Comparison of ENCODE assay signal across 27 cellular contexts in the genomic region with DNA sequence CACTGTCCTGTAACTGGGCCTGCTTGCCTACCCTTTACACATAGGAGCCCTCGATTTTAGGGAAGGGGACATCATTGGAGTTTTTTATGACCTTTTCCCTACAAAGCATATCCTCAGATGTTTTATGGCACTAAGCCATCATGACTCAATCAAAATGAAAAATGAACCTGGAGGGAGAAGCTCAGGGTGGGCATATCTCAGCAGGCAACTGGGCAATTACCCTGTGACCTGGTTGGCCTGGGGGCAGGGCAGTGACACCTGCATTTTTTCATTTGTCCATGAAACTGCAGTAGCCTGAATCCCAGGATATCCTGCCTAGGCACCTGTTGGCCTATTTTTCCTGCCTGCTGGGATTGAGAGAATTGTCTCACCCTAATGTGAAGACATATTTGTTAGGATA. TPM values are rescaled to one million over a fixed set of nuclear protein-coding genes. Genes with fewer than 3 reads are reported as not detected.
DNase-seq lines count a peak whose midpoint lies in the region; ATAC-seq and TF ChIP-seq lines count a peak whose summit lies in the region.
"Had no signal": no experiment of that assay in that cellular context is flagged by ENCODE, and none has a peak within 500 bp of the region (broad histone marks: within the 10 kb centered on the region; RNA-seq: fewer than 3 reads in every experiment).

No MANE protein-coding gene starts in this region.

- peaks cover 100% of the 10 kb centered on the region for H3K79me2 ChIP-seq in ACC112 (ENCODE audit: control insufficient read depth, insufficient read depth, low read length, unreplicated experiment)
- H3K79me2 ChIP-seq: hepatocyte had no signal

- H3K9me3 ChIP-seq in RWPE2 (ENCODE audit: severe bottlenecking) = no peaks in the 10 kb centered on the region
- no peaks in the 10 kb centered on the region for H3K9me3 ChIP-seq in sigmoid colon
- H3K9me3 ChIP-seq in heart right ventricle = no peaks in the 10 kb centered on the region
- H3K9me3 ChIP-seq: BLaER1, mucosa of descending colon, psoas muscle, SJSA1 had no signal

- H3K4me1 ChIP-seq in ACC112 (ENCODE audit: control insufficient read depth, insufficient read depth, low read length, unreplicated experiment) = peaks cover 99% of the 10 kb centered on the region
- peaks cover 83% of the 10 kb centered on the region for H3K4me1 ChIP-seq in RWPE2 (ENCODE audit: insufficient read depth, poor library complexity, severe bottlenecking)
- H3K4me1 ChIP-seq in sigmoid colon = peaks cover 0 to 53% (median 39%) of the 10 kb centered on the region in 4 donors
- H3K4me1 ChIP-seq in heart right ventricle = peaks cover 0 to 13% (median 0%) of the 10 kb centered on the region in 9 donors

- TF ChIP-seq POLR2A in sigmoid colon (IDR thresholded peaks at IDR 0.05) = no peak

- H3K27me3 ChIP-seq in ACC112 (ENCODE audit: insufficient read depth, low read length) = no peaks in the 10 kb centered on the region
- H3K27me3 ChIP-seq in RWPE2 (ENCODE audit: insufficient read depth, poor library complexity, severe bottlenecking) = no peaks in the 10 kb centered on the region
- no peaks in the 10 kb centered on the region for H3K27me3 ChIP-seq in sigmoid colon
- H3K27me3 ChIP-seq in heart right ventricle = no peaks in the 10 kb centered on the region
- H3K27me3 ChIP-seq: BLaER1, hepatocyte, neural progenitor cell, SJSA1 had no signal

- peaks cover 56% of the 10 kb centered on the region for H3K36me3 ChIP-seq in ACC112 (ENCODE audit: insufficient read depth, low read length)
- H3K36me3 ChIP-seq in RWPE2 (ENCODE audit: low read depth) = peaks cover 83% of the 10 kb centered on the region
- H3K36me3 ChIP-seq in sigmoid colon = no peaks in the 10 kb centered on the region
- no peaks in the 10 kb centered on the region for H3K36me3 ChIP-seq in heart right ventricle
- H3K36me3 ChIP-seq: BLaER1, neural progenitor cell, SJSA1 had no signal

- H3K4me3 ChIP-seq in ACC112 (ENCODE audit: low read depth, low read length) (peak overlapping the region; percentile 74; the same call in 1 of the 2 replicates), RWPE2 (ENCODE audit: severe bottlenecking) (no peak overlapping the region), sigmoid colon (no peak overlapping the region), heart right ventricle (no peak overlapping the region)
- H3K4me3 ChIP-seq: BLaER1, hepatocyte, mucosa of descending colon, neural progenitor cell, psoas muscle, SJSA1, smooth muscle cell had no signal

- H3K27ac ChIP-seq in ACC112 (ENCODE audit: low read depth, low read length) = peak overlapping the region; percentile 98
- H3K27ac ChIP-seq in RWPE2 (ENCODE audit: poor library complexity, severe bottlenecking) = peak overlapping the region; percentile 99
- H3K27ac ChIP-seq in epithelial cell of prostate = peak overlapping the region; percentile 86
- H3K27ac ChIP-seq in sigmoid colon = peak overlapping the region; percentile 27 to 86 (median 74)
- H3K27ac ChIP-seq in heart right ventricle = no peak overlapping the region
- H3K27ac ChIP-seq: BLaER1, hepatocyte, neural progenitor cell, psoas muscle, SJSA1 had no signal

- TF ChIP-seq EP300 in sigmoid colon (IDR thresholded peaks at IDR 0.05) = no peak

- WGBS in sigmoid colon, 2 donors = 33 to 70% methylated on average over 1 of the region's 1 CpG
- 74 to 82% methylated on average over 1 of the region's 1 CpG for WGBS in heart right ventricle, 2 donors

- DNase-seq in RWPE2 (ENCODE audit: low spot score) (no peak), epithelial cell of prostate (ENCODE audit: low read depth, low spot score) (no peak), sigmoid colon (no peak), NCI-H1930 (lab: John Stamatoyannopoulos, UW) (no peak), heart right ventricle (no peak)
- DNase-seq: activated CD4-positive, alpha-beta T cell treated with anti-CD3 and anti-CD28 coated beads for 48 hours; activated CD8-positive, alpha-beta memory T cell treated with anti-CD3 and anti-CD28 coated beads, Interleukin-2, amount 10 ng/mL, durations not matched to agents 7 days and 5 days; Calu3; cortex of kidney; Karpas-422; mucosa of descending colon; NCI-H1092; NCI-H2029 treated with DMSO at 0.1 percent for 48 hours; NCI-H345; psoas muscle; stimulated activated naive CD4-positive, alpha-beta T cell treated with Interleukin-2 at 50 U/mL for 16 hours; trophoblast cell had no signal

- intact Hi-C loops in sigmoid colon (cut with DNase I) = no loop called here
- intact Hi-C loops in heart right ventricle (cut with DNase I) = no loop called here

- H2AFZ ChIP-seq in ACC112 (ENCODE audit: low read length, unreplicated experiment) = no peak overlapping the region
- H2AFZ ChIP-seq: hepatocyte, neural progenitor cell had no signal

- TF ChIP-seq CTCF in RWPE2 (IDR thresholded peaks at IDR 0.05; ENCODE audit: poor library complexity, severe bottlenecking) (no peak), sigmoid colon (IDR thresholded peaks at IDR 0.05) (no peak), heart right ventricle (IDR thresholded peaks at IDR 0.05) (no peak)

- no peak for ATAC-seq in RWPE2 (ENCODE audit: low read depth)
- no peak for ATAC-seq in GM18502 (IDR thresholded peaks at IDR 0.05; ENCODE audit: poor library complexity, unreplicated experiment)
- no peak for ATAC-seq in GM19351 (IDR thresholded peaks at IDR 0.05; ENCODE audit: unreplicated experiment)
- no peak for ATAC-seq in heart right ventricle
- ATAC-seq: activated CD8-positive, alpha-beta memory T cell treated with anti-CD3 and anti-CD28 coated beads, Interleukin-2, amount 10 ng/mL, durations not matched to agents 7 days and 5 days; activated naive CD4-positive, alpha-beta T cell treated with anti-CD3 and anti-CD28 coated beads, Interleukin-2, amount 50 U/mL, for 72 hours; mucosa of descending colon; psoas muscle had no signal

RNA-seq across cellular contexts. Expression of a gene that starts 45.2 kb away (rescaled TPM):
- 1 to 10 TPM; 1.6 to 2.2 (median 2.0) TPM for total RNA-seq in sigmoid colon
- under 1 TPM in 1 of 3 donors, not detected in 2; 0.09 TPM for polyA plus RNA-seq in sigmoid colon
- total RNA-seq in heart right ventricle = under 1 TPM in 1 of 10 donors, not detected in 9; 0.70 TPM
- polyA plus RNA-seq in heart right ventricle = not detected
- total RNA-seq: activated CD8-positive, alpha-beta memory T cell treated with anti-CD3 and anti-CD28 coated beads, Interleukin-2, amount 10 ng/mL, durations not matched to agents 7 days and 5 days; activated naive CD4-positive, alpha-beta T cell treated with anti-CD3 and anti-CD28 coated beads, Interleukin-2, amount 50 U/mL, for 72 hours; activated T-helper 1 cell treated with anti-CD3 and anti-CD28 coated beads, Interleukin-12 subunit alpha, Interleukin-12 subunit beta, Interleukin-2, Interleukin-4 antibody, amounts not matched to agents 30 ng/mL and 10 ng/mL and 1 ng/mL, durations not matched to agents 14 hours and 24 hours and 36 hours; Calu3 had no signal

Comparison
In these comparisons a context has a peak if more than half of its experiments do, and no peak if none do; other contexts are left out.
1. H3K27ac ChIP-seq: peak in ACC112 (single experiment), RWPE2 (single experiment), epithelial cell of prostate (single experiment) and sigmoid colon (4 of 4); none in heart right ventricle (0 of 10).